18 cellular contexts compared by ENCODE assay signal in the genomic region with DNA sequence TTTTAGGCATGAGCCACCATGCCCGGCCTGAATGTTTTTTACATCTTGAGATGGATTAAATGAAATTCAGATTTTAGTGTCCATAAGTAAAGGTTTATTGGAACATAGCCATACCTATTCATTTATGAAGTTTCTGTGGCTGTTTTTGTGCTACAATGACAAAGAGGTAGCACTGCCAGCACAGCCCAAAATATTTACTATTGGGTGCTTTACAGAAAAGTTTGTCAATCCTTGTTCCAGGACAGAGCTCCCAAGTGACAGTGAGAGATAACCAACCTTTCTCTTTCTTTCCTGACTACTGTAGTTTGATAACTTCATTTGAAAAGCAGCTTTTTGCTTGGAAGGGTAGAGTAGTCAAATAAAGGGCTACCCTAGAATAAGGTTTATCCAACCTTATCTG.
DNase-seq lines count a peak whose midpoint lies in the region; TF ChIP-seq lines count a peak whose summit lies in the region.
"Had no signal": no experiment of that assay in that cellular context is flagged by ENCODE, and none has a peak within 500 bp of the region (broad histone marks: within the 10 kb centered on the region; RNA-seq: fewer than 3 reads in every experiment).

No MANE protein-coding gene starts in this region.

- peak overlapping the region; percentile 4; the same call in 1 of the 2 replicates for H3K9ac ChIP-seq in HUES64 (ENCODE audit: low read depth, low read length)
- no peak overlapping the region for H3K9ac ChIP-seq in endocrine pancreas (ENCODE audit: control insufficient read depth, insufficient read depth, low read length)

- TF ChIP-seq CTCF in Caco-2 (IDR thresholded peaks at IDR 0.05; ENCODE audit: insufficient read depth in 1 of 2, low read depth in 1 of 2, low read length in 1 of 2, severe bottlenecking in 1 of 2, unreplicated experiment in 1 of 2) (no peak), osteoblast (IDR thresholded peaks at IDR 0.05; ENCODE audit: extremely low read depth, low read depth, low read length) (no peak)

- H3K4me1 Mint-ChIP-seq in Caco-2 (ENCODE audit: low read depth, unreplicated experiment), result peaks cover 55% of the 10 kb centered on the region

- no peak overlapping the region for H2AFZ ChIP-seq in osteoblast (ENCODE audit: low read length)

- POLR2A ChIA-PET in Caco-2 (lab: Charles Lee), result no interaction called here

- peak overlapping the region; percentile 8 for H3K4me2 ChIP-seq in osteoblast (ENCODE audit: insufficient read depth, low read length)

- H3K4me3 ChIP-seq in Caco-2 (ENCODE audit: low read depth, low read length), result no peak overlapping the region
- H3K4me3 ChIP-seq in HUES64 (ENCODE audit: low read length), result no peak overlapping the region
- H3K4me3 ChIP-seq in endocrine pancreas (ENCODE audit: control insufficient read depth, insufficient read depth, low read length), result peak overlapping the region; percentile 32
- no peak overlapping the region for H3K4me3 ChIP-seq in osteoblast (ENCODE audit: insufficient read depth, low read length)
- H3K4me3 ChIP-seq: esophagus squamous epithelium had no signal

- H3K9me3 ChIP-seq in Caco-2 (no peaks in the 10 kb centered on the region), HUES64 (ENCODE audit: insufficient read depth, low read depth, low read length) (no peaks in the 10 kb centered on the region), endocrine pancreas (ENCODE audit: control insufficient read depth, low read length) (no peaks in the 10 kb centered on the region), osteoblast (ENCODE audit: low read depth, low read length) (no peaks in the 10 kb centered on the region)
- H3K9me3 ChIP-seq: esophagus squamous epithelium had no signal

- CTCF ChIA-PET in Caco-2 (lab: Charles Lee), result interaction anchor here (0.7 kb wide), 1 partner anchor 97 kb away, joined by 3 read pairs; no protein-coding TSS in a partner anchor

- H4K20me1 ChIP-seq in osteoblast (ENCODE audit: insufficient read depth, low read length), result peaks cover 19% of the 10 kb centered on the region

- H3K27ac Mint-ChIP-seq in Caco-2 (ENCODE audit: unreplicated experiment), result peak overlapping the region; percentile 92
- H3K27ac Mint-ChIP-seq: activated naive CD4-positive, alpha-beta T cell treated with anti-CD3 and anti-CD28 coated beads, Interleukin-2, amount 10 ng/mL, durations not matched to agents 7 days and 5 days had no signal

- H3K27me3 Mint-ChIP-seq in Caco-2 (ENCODE audit: insufficient read depth, unreplicated experiment), result no peaks in the 10 kb centered on the region
- H3K27me3 Mint-ChIP-seq: activated naive CD4-positive, alpha-beta T cell treated with anti-CD3 and anti-CD28 coated beads, Interleukin-2, amount 10 ng/mL, durations not matched to agents 7 days and 5 days had no signal

- 80% methylated on average over 1 of the region's 1 CpG for WGBS in HUES64

- H3K4me1 ChIP-seq in Caco-2 (peaks cover 76% of the 10 kb centered on the region), HUES64 (ENCODE audit: insufficient read depth, low read length) (peaks cover 38% of the 10 kb centered on the region), endocrine pancreas (ENCODE audit: control insufficient read depth, insufficient read depth, low read length) (peaks cover 21% of the 10 kb centered on the region), osteoblast (ENCODE audit: insufficient read depth, low read length) (peaks cover 22% of the 10 kb centered on the region)

- H3K9me3 Mint-ChIP-seq in Caco-2 (ENCODE audit: unreplicated experiment), result no peaks in the 10 kb centered on the region
- H3K9me3 Mint-ChIP-seq: activated naive CD4-positive, alpha-beta T cell treated with anti-CD3 and anti-CD28 coated beads, Interleukin-2, amount 10 ng/mL, durations not matched to agents 7 days and 5 days; activated T-cell treated with anti-CD3 and anti-CD28 coated beads, Interleukin-2, amount 50 U/mL, for 4 hours; CD8-positive, alpha-beta T cell had no signal

- H3K4me3 Mint-ChIP-seq in Caco-2 (ENCODE audit: unreplicated experiment), result peak overlapping the region; percentile 54
- H3K4me3 Mint-ChIP-seq: activated naive CD4-positive, alpha-beta T cell treated with anti-CD3 and anti-CD28 coated beads, Interleukin-2, amount 10 ng/mL, durations not matched to agents 7 days and 5 days; activated T-cell treated with anti-CD3 and anti-CD28 coated beads, Interleukin-2, amount 50 U/mL, for 4 hours; CD8-positive, alpha-beta T cell had no signal

- H3K36me3 Mint-ChIP-seq in Caco-2 (ENCODE audit: insufficient read depth, unreplicated experiment), result peaks cover 13% of the 10 kb centered on the region

- peak in 1 of 2 experiments; percentile 5 for DNase-seq in Caco-2
- no peak for DNase-seq in osteoblast (ENCODE audit: insufficient read length, low spot score, missing footprints)
- no peak for DNase-seq in GDM1 (lab: John Stamatoyannopoulos, UW)
- no peak for DNase-seq in NCI-H187 treated with DMSO at 0.1 percent for 48 hours (lab: John Stamatoyannopoulos, UW)
- no peak for DNase-seq in NCI-H2196 (lab: John Stamatoyannopoulos, UW; ENCODE audit: unreplicated experiment)
- DNase-seq in kidney tubule cell (ENCODE audit: low spot score), result no peak
- DNase-seq: activated CD4-positive, alpha-beta T cell treated with anti-CD3 and anti-CD28 coated beads for 1 hour; activated naive CD4-positive, alpha-beta T cell treated with anti-CD3 and anti-CD28 coated beads, Interleukin-2, amount 10 ng/mL, durations not matched to agents 7 days and 5 days; activated T-cell treated with anti-CD3 and anti-CD28 coated beads, Interleukin-2, amount 50 U/mL, for 4 hours; aorta; CD8-positive, alpha-beta T cell; esophagus squamous epithelium; NCI-H1105; occipital lobe; stimulated activated CD8-positive, alpha-beta memory T cell treated with anti-CD3 and anti-CD28 coated beads, Interleukin-4, amount 100 ng/mL, for 48 hours; substantia nigra had no signal

- intact Hi-C loops in Caco-2 (cut with micrococcal nuclease; ENCODE audit: unreplicated experiment), result loop anchor here (1.0 to 10.0 kb wide), 2 partner anchors 14 to 100 kb away; no protein-coding TSS in a partner anchor

- no peaks in the 10 kb centered on the region for H3K27me3 ChIP-seq in Caco-2 (replicated peaks; ENCODE audit: control insufficient read depth, insufficient read depth, low read length)
- H3K27me3 ChIP-seq in HUES64 (ENCODE audit: insufficient read depth, low read length), result no peaks in the 10 kb centered on the region
- no peaks in the 10 kb centered on the region for H3K27me3 ChIP-seq in endocrine pancreas (ENCODE audit: control insufficient read depth, insufficient read depth, low read length)
- H3K27me3 ChIP-seq in osteoblast (ENCODE audit: insufficient read depth, low read length), result no peaks in the 10 kb centered on the region
- H3K27me3 ChIP-seq: esophagus squamous epithelium had no signal

- H3K79me2 ChIP-seq in osteoblast (ENCODE audit: insufficient read depth, low read length), result peaks cover 75% of the 10 kb centered on the region

- H3K27ac ChIP-seq in HUES64 (ENCODE audit: low read depth, low read length) (peak overlapping the region; percentile 88), osteoblast (ENCODE audit: low read depth, low read length) (peak overlapping the region; percentile 43)
- H3K27ac ChIP-seq: esophagus squamous epithelium had no signal

- no peaks in the 10 kb centered on the region for H3K36me3 ChIP-seq in Caco-2 (ENCODE audit: control insufficient read depth, insufficient read depth, low read length)
- H3K36me3 ChIP-seq in HUES64 (ENCODE audit: insufficient read depth, low read length), result no peaks in the 10 kb centered on the region
- H3K36me3 ChIP-seq in endocrine pancreas (ENCODE audit: control insufficient read depth, insufficient read depth, low read length), result no peaks in the 10 kb centered on the region
- H3K36me3 ChIP-seq in osteoblast (ENCODE audit: insufficient read depth, low read length), result no peaks in the 10 kb centered on the region
- H3K36me3 ChIP-seq: esophagus squamous epithelium had no signal

- no TSS peak for BruUV-seq in Caco-2 (replicated peaks; lab: Mats Ljungman, UMichigan)
